ENCODE assay signal across 15 cellular contexts in the genomic region with DNA sequence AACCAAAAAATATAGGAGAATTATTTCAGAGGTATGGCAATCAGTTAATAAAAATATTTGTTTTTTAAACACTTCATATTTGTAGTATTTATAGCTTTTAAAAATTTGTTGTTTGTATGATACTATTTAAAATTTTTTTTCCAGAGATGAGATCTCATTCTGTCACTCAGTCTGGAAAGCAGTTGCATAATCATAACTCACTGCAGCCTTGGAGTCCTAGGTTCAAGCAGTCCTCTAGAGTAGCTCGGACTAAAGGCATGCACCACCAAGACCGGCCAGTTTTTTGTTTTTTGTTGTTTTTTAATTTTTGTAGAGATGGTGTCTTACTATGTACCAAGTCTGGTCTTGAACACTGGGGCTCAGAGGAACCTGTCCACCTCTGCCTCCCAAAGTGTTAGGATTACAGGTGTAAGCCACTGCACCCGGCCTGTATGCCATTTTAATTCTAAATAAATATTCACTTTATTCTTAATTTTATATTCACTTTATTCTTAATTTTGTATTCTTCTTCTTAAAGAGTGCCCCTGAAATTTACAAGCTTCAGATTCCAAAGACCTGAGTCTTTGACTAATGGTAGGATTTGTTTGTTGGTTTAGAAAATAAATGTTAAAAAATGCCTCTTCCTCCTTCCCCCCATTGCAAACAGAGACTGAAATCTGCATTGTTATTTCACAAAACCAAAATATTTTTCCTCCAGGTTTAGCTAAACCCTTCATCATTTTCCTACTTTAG. TPM values are rescaled to one million over a fixed set of nuclear protein-coding genes. Genes with fewer than 3 reads are reported as not detected.
DNase-seq lines count a peak whose midpoint lies in the region; ATAC-seq, FAIRE-seq and TF ChIP-seq lines count a peak whose summit lies in the region.
"Had no signal": no experiment of that assay in that cellular context is flagged by ENCODE, and none has a peak within 500 bp of the region (broad histone marks: within the 10 kb centered on the region; RNA-seq: fewer than 3 reads in every experiment).

No MANE protein-coding gene starts in this region.

- FAIRE-seq in HepG2 (lab: Jason Lieb, UNC), result peak; percentile 53
- FAIRE-seq in D721Med (lab: Jason Lieb, UNC), result no peak
- FAIRE-seq: GM19239 had no signal

- no peak for TF ChIP-seq EP300 in HepG2 (IDR thresholded peaks at IDR 0.05; ENCODE audit: low read depth in 2 of 2, low read length in 2 of 2)
- no peak for TF ChIP-seq EP300 in HepG2 (CRISPR knock-in tag; IDR thresholded peaks at IDR 0.05; ENCODE audit: borderline replicate concordance)

- peak overlapping the region; percentile 25; the same call in 1 of the 2 replicates for H3K9ac ChIP-seq in HepG2 (ENCODE audit: insufficient read depth, low read depth, low read length)

- H3K79me2 ChIP-seq in HepG2 (ENCODE audit: insufficient read depth, low read length), result peaks cover 98% of the 10 kb centered on the region

- H3K27me3 Mint-ChIP-seq in activated naive CD4-positive, alpha-beta T cell treated with anti-CD3 and anti-CD28 coated beads, Interleukin-2, amount 50 U/mL, for 24 hours, result no peaks in the 10 kb centered on the region

- H3K4me3 Mint-ChIP-seq in activated naive CD4-positive, alpha-beta T cell treated with anti-CD3 and anti-CD28 coated beads, Interleukin-2, amount 50 U/mL, for 24 hours, result peak overlapping the region; percentile 99

- no peak for TF ChIP-seq POLR2A in HepG2 (IDR thresholded peaks at IDR 0.05; ENCODE audit: insufficient read depth in 1 of 2, low read depth in 2 of 2, low read length in 2 of 2)

- H3K9me3 ChIP-seq in HepG2 (ENCODE audit: low read length), result no peaks in the 10 kb centered on the region
- H3K9me3 ChIP-seq: esophagus squamous epithelium had no signal

- no peak for TF ChIP-seq RAD21 in HepG2 (CRISPR knock-in tag; IDR thresholded peaks at IDR 0.05)

- in situ Hi-C loops in HepG2 (cut with HindIII; ENCODE audit: extremely low pct_ligation_motif_present, low pct_unique_long_range_greater_than_20kb), result no loop called here

- H3K27me3 ChIP-seq in HepG2 (ENCODE audit: control insufficient read depth in 1 of 2, insufficient read depth in 2 of 2, low read length in 2 of 2), result no peaks in the 10 kb centered on the region; a peak in 1 of 5 replicates
- H3K27me3 ChIP-seq: brain microvascular endothelial cell, esophagus squamous epithelium had no signal

- no TSS peak for BruUV-seq in HepG2 (replicated peaks; lab: Mats Ljungman, UMichigan)

- 15% methylated on average over 3 of the region's 3 CpGs for WGBS in HepG2 (ENCODE audit: low lambda C conversion rate)
- 75% methylated on average over 3 of the region's 3 CpGs for WGBS in urinary bladder

- TF ChIP-seq CTCF in HepG2 (CRISPR knock-in tag; IDR thresholded peaks at IDR 0.05) (no peak), D721Med (IDR thresholded peaks at IDR 0.05; ENCODE audit: insufficient read depth, missing control alignments) (no peak)

- no peak overlapping the region for H3K27ac ChIP-seq in HepG2 (ENCODE audit: extremely low read length, insufficient read depth, low read length)
- H3K27ac ChIP-seq in urinary bladder (ENCODE audit: low read depth), result peak overlapping the region; percentile 57
- H3K27ac ChIP-seq: brain microvascular endothelial cell had no signal

- H3K4me1 ChIP-seq in HepG2 (ENCODE audit: insufficient read depth, low read length) (peaks cover 100% of the 10 kb centered on the region), urinary bladder (ENCODE audit: insufficient read depth) (peaks cover 3% of the 10 kb centered on the region)

- intact Hi-C loops in HepG2 (cut with micrococcal nuclease; ENCODE audit: unreplicated experiment), result loop anchor here (2.0 kb wide), 1 partner anchor 77 kb away; no protein-coding TSS in a partner anchor

- no peak overlapping the region for H2AFZ ChIP-seq in HepG2 (ENCODE audit: low read length)

- H3K36me3 ChIP-seq in HepG2 (replicated peaks in 1 of 2; ENCODE audit: control insufficient read depth in 1 of 2, insufficient read depth in 2 of 2, low read length in 2 of 2) (peaks cover 14 to 64% of the 10 kb centered on the region in 2 experiments), urinary bladder (ENCODE audit: insufficient read depth) (peaks cover 2% of the 10 kb centered on the region)
- H3K36me3 ChIP-seq: esophagus squamous epithelium had no signal

- peaks cover 100% of the 10 kb centered on the region for H4K20me1 ChIP-seq in HepG2 (ENCODE audit: insufficient read depth, low read length)

- POLR2A ChIA-PET in HepG2 (lab: Yijun Ruan, JAX), result interaction anchor here (0.9 to 1.6 kb wide), 3 partner anchors 9 to 296 kb away, joined by 3 to 5 read pairs (median 3); a partner anchor contains a TSS

- H3K36me3 Mint-ChIP-seq in activated naive CD4-positive, alpha-beta T cell treated with anti-CD3 and anti-CD28 coated beads, Interleukin-2, amount 50 U/mL, for 24 hours, result peaks cover 35% of the 10 kb centered on the region
- H3K36me3 Mint-ChIP-seq in activated naive CD4-positive, alpha-beta T cell treated with anti-CD3 and anti-CD28 coated beads, Interleukin-2, amount 50 U/mL, for 72 hours, result peaks cover 26 to 84% of the 10 kb centered on the region in 2 donors

- peak overlapping the region; percentile 97 for H3K27ac Mint-ChIP-seq in activated naive CD4-positive, alpha-beta T cell treated with anti-CD3 and anti-CD28 coated beads, Interleukin-2, amount 50 U/mL, for 24 hours
- H3K27ac Mint-ChIP-seq in activated naive CD4-positive, alpha-beta T cell treated with anti-CD3 and anti-CD28 coated beads, Interleukin-2, amount 50 U/mL, for 72 hours, result peak overlapping the region; percentile 100

- peak overlapping the region in 1 of 3 experiments; percentile 8; a peak in 2 of 6 replicates for H3K4me3 ChIP-seq in HepG2 (replicated peaks in 1 of 3; ENCODE audit: insufficient read depth in 1 of 3, low read depth in 2 of 3, low read length in 3 of 3)
- no peak overlapping the region for H3K4me3 ChIP-seq in urinary bladder (ENCODE audit: low read depth, low read length)

- CTCF ChIA-PET in HepG2 (lab: Yijun Ruan, JAX; ENCODE audit: low intra/inter-chr PET ratio, low total read pairs), result no interaction called here

- no peaks in the 10 kb centered on the region for H3K9me3 Mint-ChIP-seq in activated naive CD4-positive, alpha-beta T cell treated with anti-CD3 and anti-CD28 coated beads, Interleukin-2, amount 50 U/mL, for 24 hours
- H3K9me3 Mint-ChIP-seq in activated naive CD4-positive, alpha-beta T cell treated with anti-CD3 and anti-CD28 coated beads, Interleukin-2, amount 50 U/mL, for 72 hours, result peaks cover 0 to 7% of the 10 kb centered on the region in 2 donors

- peaks cover 92% of the 10 kb centered on the region for H3K4me1 Mint-ChIP-seq in activated naive CD4-positive, alpha-beta T cell treated with anti-CD3 and anti-CD28 coated beads, Interleukin-2, amount 50 U/mL, for 24 hours

- no peak for ATAC-seq in activated naive CD4-positive, alpha-beta T cell treated with anti-CD3 and anti-CD28 coated beads, Interleukin-2, amount 50 U/mL, for 72 hours
- ATAC-seq in HepG2, result 0 out of 3 replicates have a peak, but pooled peaks have one; percentile 8

- H3K4me2 ChIP-seq in HepG2 (ENCODE audit: low read depth, low read length), result peak overlapping the region; percentile 92

- no peak for DNase-seq in activated naive CD4-positive, alpha-beta T cell treated with anti-CD3 and anti-CD28 coated beads, Interleukin-2, amount 50 U/mL, for 16 hours
- peak in 1 of 2 donors; percentile 3 for DNase-seq in activated naive CD4-positive, alpha-beta T cell treated with anti-CD3 and anti-CD28 coated beads, Interleukin-2, amount 50 U/mL, for 72 hours (ENCODE audit: low spot score in 2 of 2)
- DNase-seq in HepG2 (ENCODE audit: low spot score), result no peak
- no peak for DNase-seq in stimulated activated CD4-positive, alpha-beta T cell treated with anti-CD3 and anti-CD28 coated beads, Interleukin-12 subunit alpha, Interleukin-12 subunit beta, amount 100 ng/mL, for 4 hours
- DNase-seq in D721Med (ENCODE audit: insufficient read length, low spot score), result no peak
- DNase-seq in NCI-H2081 treated with DMSO at 0.1 percent for 48 hours (lab: John Stamatoyannopoulos, UW), result no peak
- DNase-seq: brain microvascular endothelial cell, esophagus squamous epithelium, islet precursor cell, Karpas-422, NCI-H2227 treated with DMSO at 0.1 percent for 48 hours, SHP77 had no signal

TF ChIP-seq in HepG2, 621 proteins besides CTCF, POLR2A, EP300 and RAD21 (continues in another document):
- no peak for TF ChIP-seq TEAD2 (CRISPR knock-in tag; IDR thresholded peaks at IDR 0.05)
- TF ChIP-seq, protein P1, sequence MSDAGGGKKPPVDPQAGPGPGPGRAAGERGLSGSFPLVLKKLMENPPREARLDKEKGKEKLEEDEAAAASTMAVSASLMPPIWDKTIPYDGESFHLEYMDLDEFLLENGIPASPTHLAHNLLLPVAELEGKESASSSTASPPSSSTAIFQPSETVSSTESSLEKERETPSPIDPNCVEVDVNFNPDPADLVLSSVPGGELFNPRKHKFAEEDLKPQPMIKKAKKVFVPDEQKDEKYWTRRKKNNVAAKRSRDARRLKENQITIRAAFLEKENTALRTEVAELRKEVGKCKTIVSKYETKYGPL (CRISPR knock-in tag; IDR thresholded peaks at IDR 0.05), result peak; percentile 72; the same call in 1 of the 2 replicates

RNA-seq across cellular contexts. Expression of a gene that starts 9.4 kb away (rescaled TPM):
- total RNA-seq in activated naive CD4-positive, alpha-beta T cell treated with anti-CD3 and anti-CD28 coated beads, Interleukin-2, amount 50 U/mL, for 72 hours, result 10 to 100 TPM; 45.0 to 74.1 TPM
- total RNA-seq in HepG2 (2016; rRNA removed; fragmentation: Illumina TruSeq; extraction: Trizol) (68.1 and 82.2 TPM in 2 replicates), urinary bladder (128 TPM)
- 25.9 and 27.4 TPM in 2 replicates for total RNA-seq in HepG2 (2016; cell fraction: cytosol; rRNA removed; fragmentation: Illumina TruSeq; extraction: Trizol; ENCODE audit: low read depth)
- total RNA-seq in HepG2 (2016; cell fraction: insoluble cytoplasmic fraction; rRNA removed; fragmentation: Illumina TruSeq; extraction: Trizol), result 66.0 and 82.3 TPM in 2 replicates
- total RNA-seq in HepG2 (2016; cell fraction: membrane; rRNA removed; fragmentation: Illumina TruSeq; extraction: Trizol), result 67.6 and 68.8 TPM in 2 replicates
- total RNA-seq in HepG2 (2016; cell fraction: nucleus; rRNA removed; fragmentation: Illumina TruSeq; extraction: Trizol), result 134 and 135 TPM in 2 replicates
- polyA plus RNA-seq in HepG2 (2011; rRNA removed) (187 and 204 TPM in 2 replicates), urinary bladder (161 TPM)
- polyA plus RNA-seq in HepG2 (2011; cell fraction: cytosol; rRNA removed), result 141 and 194 TPM in 2 replicates
- polyA plus RNA-seq in HepG2 (2011; cell fraction: nucleus; rRNA removed), result 105 and 123 TPM in 2 replicates
- polyA plus RNA-seq in HepG2 (2012), result 125 and 162 TPM in 2 replicates
- polyA plus RNA-seq in HepG2 (2016; cell fraction: cytosol; fragmentation: Illumina TruSeq; extraction: Trizol; ENCODE audit: low read depth), result 8.6 and 9.7 TPM in 2 replicates
- 68.0 and 70.0 TPM in 2 replicates for polyA plus RNA-seq in HepG2 (2016; cell fraction: insoluble cytoplasmic fraction; fragmentation: Illumina TruSeq; extraction: Trizol; ENCODE audit: low read depth)
- 38.2 and 38.9 TPM in 2 replicates for polyA plus RNA-seq in HepG2 (2016; cell fraction: membrane; fragmentation: Illumina TruSeq; extraction: Trizol; ENCODE audit: low read depth)
- 134 and 138 TPM in 2 replicates for polyA plus RNA-seq in HepG2 (2016; cell fraction: nucleus; fragmentation: Illumina TruSeq; extraction: Trizol; ENCODE audit: insufficient read depth, low read depth)
- polyA minus RNA-seq in HepG2 (2011; rRNA and poly(A)+ RNA removed; ENCODE audit: low replicate concordance), result 24.1 and 399 TPM in 2 replicates
- polyA minus RNA-seq in HepG2 (2011; cell fraction: cytosol; rRNA and poly(A)+ RNA removed), result 188 and 237 TPM in 2 replicates
- 353 and 432 TPM in 2 replicates for polyA minus RNA-seq in HepG2 (2011; cell fraction: nucleus; rRNA and poly(A)+ RNA removed)
